ENCODE assay signal across 8 cellular contexts in the genomic region with DNA sequence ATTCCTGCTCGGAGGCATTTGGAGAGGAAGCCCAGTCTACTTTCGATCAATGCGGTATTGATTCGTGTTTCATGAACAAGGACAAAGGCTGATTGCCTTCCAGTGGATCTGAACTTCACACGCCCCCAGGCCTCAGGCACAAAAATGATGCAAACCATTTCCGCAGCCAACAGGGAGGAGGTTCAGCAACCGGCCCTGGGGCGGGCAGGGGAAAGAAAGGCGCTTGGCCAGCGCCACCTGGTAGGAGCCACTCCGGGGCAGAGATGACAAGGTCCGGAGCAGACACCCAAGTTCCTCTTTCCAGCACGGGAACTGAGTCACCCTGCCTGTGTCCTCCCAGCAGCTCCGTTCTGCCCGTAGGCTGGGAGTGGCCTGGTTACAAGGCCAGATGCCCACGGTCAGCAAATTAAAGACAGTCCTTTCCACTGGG.
DNase-seq lines count a peak whose midpoint lies in the region; ATAC-seq and TF ChIP-seq lines count a peak whose summit lies in the region.

No MANE protein-coding gene starts in this region.

- H3K18ac ChIP-seq in mesenchymal stem cell (ENCODE audit: low read depth in 1 of 2, low read length in 2 of 2), result peak overlapping the region; percentile 37 to 70

- no peaks in the 10 kb centered on the region for H4K20me1 ChIP-seq in MM.1S (ENCODE audit: insufficient read depth, low read length)

- H3K27me3 ChIP-seq in MM.1S (replicated peaks; ENCODE audit: insufficient read depth, low read length) (no peaks in the 10 kb centered on the region), colonic mucosa (no peaks in the 10 kb centered on the region), mesenchymal stem cell (ENCODE audit: control insufficient read depth in 1 of 2, insufficient read depth in 1 of 2, low read length in 2 of 2) (no peaks in the 10 kb centered on the region)

- H3K27ac ChIP-seq in MM.1S (ENCODE audit: low read length) (no peak overlapping the region), colonic mucosa (no peak overlapping the region), mesenchymal stem cell (ENCODE audit: low read length, poor library complexity, severe bottlenecking) (no peak overlapping the region)

- no peaks in the 10 kb centered on the region for H3K79me1 ChIP-seq in mesenchymal stem cell (replicated peaks; ENCODE audit: low read length, poor library complexity, severe bottlenecking)

- no peaks in the 10 kb centered on the region for H3K9me2 ChIP-seq in MM.1S (replicated peaks; ENCODE audit: insufficient read depth, low read length)

- H3K4ac ChIP-seq in mesenchymal stem cell (ENCODE audit: low read depth in 1 of 2, low read length in 2 of 2), result peak overlapping the region in 1 of 2 experiments; percentile 81

- H2BK12ac ChIP-seq in mesenchymal stem cell (ENCODE audit: low read length in 2 of 2), result peak overlapping the region; percentile 50 to 93

- peak overlapping the region; percentile 60 for H2BK5ac ChIP-seq in mesenchymal stem cell (ENCODE audit: low read depth, low read length, poor library complexity, severe bottlenecking)

- H3K36me3 ChIP-seq in MM.1S (replicated peaks; ENCODE audit: insufficient read depth, low read length), result no peaks in the 10 kb centered on the region
- no peaks in the 10 kb centered on the region for H3K36me3 ChIP-seq in colonic mucosa
- H3K36me3 ChIP-seq in mesenchymal stem cell (ENCODE audit: control insufficient read depth in 1 of 2, insufficient read depth in 2 of 2, low read depth in 1 of 2, low read length in 2 of 2), result no peaks in the 10 kb centered on the region

- DNase-seq in COLO829 (ENCODE audit: low spot score), result peak; percentile 80
- peak; percentile 7 for DNase-seq in MM.1S
- peak; percentile 44 for DNase-seq in colonic mucosa
- peak; percentile 59 for DNase-seq in mesenchymal stem cell
- no peak for DNase-seq in NCI-H526 treated with DMSO at 0.1 percent for 48 hours (lab: John Stamatoyannopoulos, UW)
- DNase-seq in activated T-cell treated with anti-CD3 and anti-CD28 coated beads, Interleukin-2, amount 50 U/mL, for 1 hour, result no peak

- peak overlapping the region; percentile 88 for H4K8ac ChIP-seq in mesenchymal stem cell (ENCODE audit: low read length)

- no peak overlapping the region for H3K9ac ChIP-seq in MM.1S (ENCODE audit: low read length)
- no peak overlapping the region for H3K9ac ChIP-seq in colonic mucosa (ENCODE audit: low read depth in 2 of 2, low read length in 2 of 2)
- H3K9ac ChIP-seq in mesenchymal stem cell (ENCODE audit: low read length), result peak overlapping the region; percentile 70

- 82% methylated on average over 16 of the region's 16 CpGs for WGBS in mesenchymal stem cell

- no peaks in the 10 kb centered on the region for H3K9me3 ChIP-seq in MM.1S (replicated peaks; ENCODE audit: insufficient read depth, low read length)
- H3K9me3 ChIP-seq in colonic mucosa, result no peaks in the 10 kb centered on the region
- peaks cover 9% of the 10 kb centered on the region for H3K9me3 ChIP-seq in mesenchymal stem cell (ENCODE audit: control insufficient read depth, low read length)

- ATAC-seq in HG02759 (IDR thresholded peaks at IDR 0.05; ENCODE audit: unreplicated experiment), result no peak
- no peak for ATAC-seq in GM18868 (IDR thresholded peaks at IDR 0.05; ENCODE audit: unreplicated experiment)

- H3F3A ChIP-seq in MM.1S (ENCODE audit: insufficient read depth, low read length), result no peaks in the 10 kb centered on the region

- intact Hi-C loops in colonic mucosa (cut with DNase I), result no loop called here

- no peak overlapping the region for H2AFZ ChIP-seq in MM.1S (ENCODE audit: low read length)
- no peak overlapping the region for H2AFZ ChIP-seq in mesenchymal stem cell (ENCODE audit: low read depth, low read length)

- no peaks in the 10 kb centered on the region for H3K79me2 ChIP-seq in MM.1S (ENCODE audit: low read length)

- peak overlapping the region; percentile 97 for H2AK5ac ChIP-seq in mesenchymal stem cell (ENCODE audit: low read length, severe bottlenecking)

- H3K4me3 ChIP-seq in MM.1S (ENCODE audit: low read length) (no peak overlapping the region), colonic mucosa (no peak overlapping the region), mesenchymal stem cell (ENCODE audit: insufficient read depth in 1 of 2, low read depth in 1 of 2, low read length in 2 of 2) (peak overlapping the region in 1 of 2 experiments; percentile 54)

- H3K4me2 ChIP-seq in MM.1S (ENCODE audit: low read depth, low read length) (no peak overlapping the region), mesenchymal stem cell (ENCODE audit: low read length, poor library complexity, severe bottlenecking) (no peak overlapping the region)

- H2BK120ac ChIP-seq in mesenchymal stem cell (ENCODE audit: low read depth, low read length), result peak overlapping the region; percentile 68

- no peak for TF ChIP-seq CTCF in MM.1S (IDR thresholded peaks at IDR 0.05; ENCODE audit: low read length)
- no peak for TF ChIP-seq CTCF in colonic mucosa (IDR thresholded peaks at IDR 0.05)

- peak overlapping the region; percentile 44 for H2BK15ac ChIP-seq in mesenchymal stem cell (ENCODE audit: low read depth, poor library complexity, severe bottlenecking)

- H4K91ac ChIP-seq in mesenchymal stem cell (ENCODE audit: low read length), result peak overlapping the region; percentile 41

- H3K14ac ChIP-seq in mesenchymal stem cell (ENCODE audit: low read length in 2 of 2), result peak overlapping the region in 1 of 2 experiments; percentile 68

- H3K23ac ChIP-seq in mesenchymal stem cell (ENCODE audit: low read length in 2 of 2), result no peak overlapping the region

- peaks cover 5% of the 10 kb centered on the region for H3K4me1 ChIP-seq in MM.1S (ENCODE audit: low read length)
- H3K4me1 ChIP-seq in colonic mucosa, result no peaks in the 10 kb centered on the region
- H3K4me1 ChIP-seq in mesenchymal stem cell (ENCODE audit: control insufficient read depth, insufficient read depth, low read depth, low read length), result peaks cover 22% of the 10 kb centered on the region

Comparison
In these comparisons a context has a peak if more than half of its experiments do, and no peak if none do; other contexts are left out.
1. DNase-seq: peak in COLO829 (single experiment), MM.1S (single experiment), colonic mucosa (single experiment) and mesenchymal stem cell (single experiment); none in NCI-H526 treated with DMSO at 0.1 percent for 48 hours (single experiment) and activated T-cell treated with anti-CD3 and anti-CD28 coated beads, Interleukin-2, amount 50 U/mL, for 1 hour (single experiment).